In genomic region chr11:123125169-123125568, GRCh38 we compare ENCODE assay signal across 20 cellular contexts.
"Had no signal": no experiment of that assay in that cellular context is flagged by ENCODE, and none has a peak within 500 bp of the region (broad histone marks: within the 10 kb centered on the region; RNA-seq: fewer than 3 reads in every experiment).

No MANE protein-coding gene starts in this region.

- H3K4me1 ChIP-seq: parathyroid adenoma, right lobe of liver, uterus had no signal

- H3K4me3 ChIP-seq: dorsolateral prefrontal cortex, gastroesophageal sphincter, heart left ventricle, hepatocyte, right lobe of liver, suprapubic skin, uterus had no signal

- ATAC-seq: foreskin keratinocyte; gastroesophageal sphincter; heart left ventricle; left lobe of liver; natural killer cell; right lobe of liver; stimulated activated naive CD8-positive, alpha-beta T cell treated with anti-CD3 and anti-CD28 coated beads, Interleukin-15, amount 100 ng/mL, for 72 hours had no signal

- H3K36me3 ChIP-seq: gastroesophageal sphincter, heart left ventricle, right lobe of liver, suprapubic skin, uterus had no signal

- H3K27ac ChIP-seq: dorsolateral prefrontal cortex, foreskin keratinocyte, gastroesophageal sphincter, heart left ventricle, hepatocyte, parathyroid adenoma, right lobe of liver, suprapubic skin, uterus had no signal

- H3K9me3 ChIP-seq: gastroesophageal sphincter, heart left ventricle, right lobe of liver, suprapubic skin, uterus had no signal

- H3K27me3 ChIP-seq: foreskin keratinocyte, gastroesophageal sphincter, hepatocyte, right lobe of liver, suprapubic skin, uterus had no signal

- DNase-seq: cerebellar nuclear complex; cortex of kidney; dorsolateral prefrontal cortex; effector CD4-positive, alpha-beta T cell; foreskin keratinocyte; heart left ventricle; kidney; natural killer cell; right lobe of liver; small intestine; stimulated activated CD4-positive, alpha-beta T cell treated with anti-CD3 and anti-CD28 coated beads, Interleukin-15, amount 100 ng/mL, for 24 hours; stimulated activated CD4-positive, alpha-beta T cell treated with anti-CD3 and anti-CD28 coated beads, Interleukin-2, amount 100 ng/mL, for 48 hours; stimulated activated naive CD4-positive, alpha-beta T cell; stimulated activated naive CD8-positive, alpha-beta T cell treated with anti-CD3 and anti-CD28 coated beads, Interleukin-15, amount 100 ng/mL, for 72 hours; uterus had no signal
